In genomic region chr4:159428975-159429692, GRCh38 we compare ENCODE assay signal across 18 cellular contexts.
A peak's percentile ranks its signal among the peaks of the same experiment; 100 is the strongest.
DNase-seq lines count a peak whose midpoint lies in the region; ATAC-seq and TF ChIP-seq lines count a peak whose summit lies in the region.
"Had no signal": no experiment of that assay in that cellular context is flagged by ENCODE, and none has a peak within 500 bp of the region (broad histone marks: within the 10 kb centered on the region; RNA-seq: fewer than 3 reads in every experiment).

No MANE protein-coding gene starts in this region.

- ATAC-seq in GM18498 (IDR thresholded peaks at IDR 0.05; ENCODE audit: unreplicated experiment) (peak; percentile 39), HCT116 (peak; percentile 36; the same call in 1 of the 2 replicates), HG03521 (IDR thresholded peaks at IDR 0.05; ENCODE audit: unreplicated experiment) (no peak)
- ATAC-seq: sciatic nerve had no signal

- H3K4me1 Mint-ChIP-seq in neural progenitor cell: no peaks in the 10 kb centered on the region

- no peaks in the 10 kb centered on the region for H4K20me1 ChIP-seq in HCT116 (ENCODE audit: insufficient read depth)
- H4K20me1 ChIP-seq in neural progenitor cell (ENCODE audit: low read depth): no peaks in the 10 kb centered on the region
- no peaks in the 10 kb centered on the region for H4K20me1 ChIP-seq in SK-N-SH (ENCODE audit: insufficient read depth)
- no peaks in the 10 kb centered on the region for H4K20me1 ChIP-seq in smooth muscle cell (ENCODE audit: low read depth)

- H3K4me1 ChIP-seq in HCT116 (ENCODE audit: control insufficient read depth in 1 of 2, insufficient read depth in 2 of 2, low read length in 2 of 2) (peaks cover 2 to 10% of the 10 kb centered on the region in 2 experiments; a peak in 3 of 4 replicates), neural progenitor cell (peaks cover 6% of the 10 kb centered on the region), SK-N-SH (ENCODE audit: control insufficient read depth in 1 of 2, insufficient read depth in 2 of 2, low read depth in 1 of 2, low read length in 1 of 2) (peaks cover 0 to 6% of the 10 kb centered on the region in 2 experiments; a peak in 1 of 4 replicates), smooth muscle cell (ENCODE audit: low read depth) (no peaks in the 10 kb centered on the region)

- H3K79me2 ChIP-seq in HCT116 (ENCODE audit: insufficient read depth, low read length) (no peaks in the 10 kb centered on the region), neural progenitor cell (ENCODE audit: low read depth) (no peaks in the 10 kb centered on the region), SK-N-SH (ENCODE audit: insufficient read depth) (no peaks in the 10 kb centered on the region), smooth muscle cell (ENCODE audit: low read depth) (no peaks in the 10 kb centered on the region)

- DNase-seq in HCT116 (ENCODE audit: low read depth, low spot score): no peak
- peak; percentile 44 for DNase-seq in cerebellum (ENCODE audit: low spot score)
- DNase-seq in neural progenitor cell (ENCODE audit: low spot score): no peak
- DNase-seq in SK-N-SH: no peak
- no peak for DNase-seq in smooth muscle cell (lab: John Stamatoyannopoulos, UW; ENCODE audit: unreplicated experiment)
- no peak for DNase-seq in stimulated activated CD4-positive, alpha-beta T cell treated with anti-CD3 and anti-CD28 coated beads, Interleukin-1b, Interleukin-23, amount 100 ng/mL, for 48 hours
- DNase-seq: activated CD4-positive, CD25-positive, alpha-beta regulatory T cell; HCEC 1CT; mesenchymal stem cell; MV-4-11; NCI-H2081; RPMI8226; stimulated activated CD4-positive, alpha-beta T cell treated with anti-CD3 and anti-CD28 coated beads, Interleukin-2, amount 100 ng/mL, for 48 hours; T-helper 1 cell had no signal

- peaks cover 2% of the 10 kb centered on the region for H3K9me3 Mint-ChIP-seq in neural progenitor cell

- RAD21 ChIA-PET in HCT116 (lab: Charles Lee; ENCODE audit: low non-redundant PET in 1 of 2, low total read pairs in 2 of 2, uncharacterized antibody in 2 of 2, unreplicated experiment in 2 of 2): no interaction called here

- 76% methylated on average over 6 of the region's 6 CpGs for WGBS in SK-N-SH (ENCODE audit: low lambda C conversion rate)
- WGBS in smooth muscle cell (ENCODE audit: low lambda C conversion rate): 69% methylated on average over 6 of the region's 6 CpGs

- H3K9me3 ChIP-seq in HCT116 (ENCODE audit: control insufficient read depth in 1 of 2, insufficient read depth in 1 of 2, low read depth in 1 of 2, low read length in 2 of 2) (no peaks in the 10 kb centered on the region), neural progenitor cell (ENCODE audit: low read depth) (no peaks in the 10 kb centered on the region), SK-N-SH (no peaks in the 10 kb centered on the region), smooth muscle cell (replicated peaks; ENCODE audit: low read depth) (no peaks in the 10 kb centered on the region)

- POLR2A ChIA-PET in HCT116 (lab: Charles Lee): no interaction called here
- POLR2A ChIA-PET in SK-N-SH (lab: Yijun Ruan, JAX): no interaction called here

- TF ChIP-seq POLR2A in HCT116 (IDR thresholded peaks at IDR 0.05; ENCODE audit: borderline replicate concordance, extremely low read depth, insufficient read depth, insufficient read length): no peak

- TF ChIP-seq EP300 in SK-N-SH (IDR thresholded peaks at IDR 0.05; ENCODE audit: borderline replicate concordance in 1 of 2, low read depth in 1 of 2, low read length in 1 of 2): no peak

- H3K4me3 ChIP-seq in HCT116 (replicated peaks in 1 of 2; ENCODE audit: low read depth in 1 of 2, low read length in 2 of 2) (no peak overlapping the region), neural progenitor cell (no peak overlapping the region), SK-N-SH (ENCODE audit: low read depth in 2 of 2, low read length in 1 of 2) (no peak overlapping the region), smooth muscle cell (no peak overlapping the region)

- intact Hi-C loops in HCT116 (cut with micrococcal nuclease): no loop called here

- no peaks in the 10 kb centered on the region for H3K36me3 ChIP-seq in HCT116 (ENCODE audit: control insufficient read depth in 1 of 2, insufficient read depth in 2 of 2, low read length in 2 of 2)
- no peaks in the 10 kb centered on the region for H3K36me3 ChIP-seq in neural progenitor cell
- H3K36me3 ChIP-seq in SK-N-SH (replicated peaks in 1 of 2; ENCODE audit: control insufficient read depth in 1 of 2, insufficient read depth in 2 of 2, low read length in 1 of 2): no peaks in the 10 kb centered on the region
- H3K36me3 ChIP-seq in smooth muscle cell (ENCODE audit: low read depth): no peaks in the 10 kb centered on the region

- TF ChIP-seq CTCF in HCT116 (IDR thresholded peaks at IDR 0.05 in 2 of 3, conservative IDR thresholded peaks at IDR 0.05 in 1 of 3; ENCODE audit: borderline replicate concordance in 1 of 3, insufficient read depth in 1 of 3, low read depth in 2 of 3, low read length in 2 of 3) (no peak), neural progenitor cell (IDR thresholded peaks at IDR 0.05) (no peak), SK-N-SH (IDR thresholded peaks at IDR 0.05) (no peak), smooth muscle cell (IDR thresholded peaks at IDR 0.05; ENCODE audit: borderline replicate concordance, insufficient read depth, poor library complexity, severe bottlenecking) (no peak)

- H3K4me2 ChIP-seq in HCT116 (ENCODE audit: low read length) (peak overlapping the region; percentile 20), neural progenitor cell (no peak overlapping the region), SK-N-SH (no peak overlapping the region), smooth muscle cell (no peak overlapping the region)

- no peaks in the 10 kb centered on the region for H3K27me3 Mint-ChIP-seq in neural progenitor cell (ENCODE audit: insufficient read depth, low read depth)

- H2AFZ ChIP-seq in HCT116 (ENCODE audit: low read depth, low read length, poor library complexity, severe bottlenecking) (no peak overlapping the region), neural progenitor cell (replicated peaks) (peak overlapping the region; percentile 59), SK-N-SH (ENCODE audit: low read depth) (no peak overlapping the region), smooth muscle cell (ENCODE audit: low read depth) (no peak overlapping the region)

- H3K9ac ChIP-seq in HCT116 (ENCODE audit: low read length) (no peak overlapping the region), neural progenitor cell (no peak overlapping the region), SK-N-SH (no peak overlapping the region), smooth muscle cell (ENCODE audit: low read depth) (no peak overlapping the region)

- H3K27ac ChIP-seq in HCT116 (ENCODE audit: low read depth, low read length): no peak overlapping the region
- H3K27ac ChIP-seq in neural progenitor cell: no peak overlapping the region
- H3K27ac ChIP-seq in SK-N-SH (ENCODE audit: low read depth in 2 of 2, low read length in 1 of 2): no peak overlapping the region
- H3K27ac ChIP-seq in smooth muscle cell (ENCODE audit: low read depth): no peak overlapping the region
- H3K27ac ChIP-seq: HL-60 had no signal

- H3F3A ChIP-seq in neural progenitor cell (ENCODE audit: low read depth) (no peaks in the 10 kb centered on the region), SK-N-SH (replicated peaks; ENCODE audit: insufficient read depth) (peaks cover under 1% of the 10 kb centered on the region), smooth muscle cell (ENCODE audit: low read depth) (no peaks in the 10 kb centered on the region)

- TF ChIP-seq RAD21 in HCT116 (IDR thresholded peaks at IDR 0.05; ENCODE audit: low read depth): no peak
- no peak for TF ChIP-seq RAD21 in SK-N-SH (IDR thresholded peaks at IDR 0.05; ENCODE audit: low read length)

- H3K27me3 ChIP-seq in HCT116 (ENCODE audit: insufficient read depth, low read length) (no peaks in the 10 kb centered on the region), neural progenitor cell (no peaks in the 10 kb centered on the region), SK-N-SH (ENCODE audit: insufficient read depth) (no peaks in the 10 kb centered on the region), smooth muscle cell (ENCODE audit: low read depth) (no peaks in the 10 kb centered on the region)

- H3K9me2 ChIP-seq in HCT116 (ENCODE audit: insufficient read depth) (no peaks in the 10 kb centered on the region), SK-N-SH (no peaks in the 10 kb centered on the region)

- no peaks in the 10 kb centered on the region for H3K36me3 Mint-ChIP-seq in neural progenitor cell

- H3K27ac Mint-ChIP-seq in neural progenitor cell: peak overlapping the region; percentile 27

- H3K4me3 Mint-ChIP-seq in neural progenitor cell: no peak overlapping the region

- no TSS peak for BruUV-seq in HCT116 (replicated peaks; lab: Mats Ljungman, UMichigan)

- CTCF ChIA-PET in HCT116 (lab: Charles Lee) (no interaction called here), SK-N-SH (lab: Yijun Ruan, JAX) (no interaction called here)

TF ChIP-seq in HCT116, 20 proteins besides CTCF, POLR2A, EP300 and RAD21 (continues in another document):
- no peak for TF ChIP-seq EZH2phosphoT487 (IDR thresholded peaks at IDR 0.05; ENCODE audit: borderline replicate concordance)
- no peak for TF ChIP-seq ATF3 (IDR thresholded peaks at IDR 0.05)
- no peak for TF ChIP-seq TCF7L2 (IDR thresholded peaks at IDR 0.05; ENCODE audit: borderline replicate concordance, extremely low read depth, insufficient read depth, insufficient read length)
- no peak for TF ChIP-seq EGR1 (IDR thresholded peaks at IDR 0.05; ENCODE audit: low read depth)
- TF ChIP-seq CBX3 (IDR thresholded peaks at IDR 0.05; ENCODE audit: low read depth): no peak
- TF ChIP-seq SP1 (IDR thresholded peaks at IDR 0.05; ENCODE audit: low read depth): no peak
- TF ChIP-seq ELF1 (IDR thresholded peaks at IDR 0.05; ENCODE audit: borderline replicate concordance, low read depth): no peak

TF ChIP-seq in SK-N-SH, 30 proteins besides CTCF, POLR2A, EP300 and RAD21 (continues in another document):
- no peak for TF ChIP-seq POLR2AphosphoS5 (IDR thresholded peaks at IDR 0.05; ENCODE audit: low read depth, low read length)
- no peak for TF ChIP-seq ELF1 (IDR thresholded peaks at IDR 0.05)
- TF ChIP-seq FOXM1 (IDR thresholded peaks at IDR 0.05; ENCODE audit: low read depth): no peak
- TF ChIP-seq ZBTB33 (IDR thresholded peaks at IDR 0.05; ENCODE audit: borderline replicate concordance, low read depth): no peak
- TF ChIP-seq FOXJ3 (CRISPR knock-in tag; IDR thresholded peaks at IDR 0.05): no peak
